Comparison of ENCODE assay signal across 7 cellular contexts in the genomic region with DNA sequence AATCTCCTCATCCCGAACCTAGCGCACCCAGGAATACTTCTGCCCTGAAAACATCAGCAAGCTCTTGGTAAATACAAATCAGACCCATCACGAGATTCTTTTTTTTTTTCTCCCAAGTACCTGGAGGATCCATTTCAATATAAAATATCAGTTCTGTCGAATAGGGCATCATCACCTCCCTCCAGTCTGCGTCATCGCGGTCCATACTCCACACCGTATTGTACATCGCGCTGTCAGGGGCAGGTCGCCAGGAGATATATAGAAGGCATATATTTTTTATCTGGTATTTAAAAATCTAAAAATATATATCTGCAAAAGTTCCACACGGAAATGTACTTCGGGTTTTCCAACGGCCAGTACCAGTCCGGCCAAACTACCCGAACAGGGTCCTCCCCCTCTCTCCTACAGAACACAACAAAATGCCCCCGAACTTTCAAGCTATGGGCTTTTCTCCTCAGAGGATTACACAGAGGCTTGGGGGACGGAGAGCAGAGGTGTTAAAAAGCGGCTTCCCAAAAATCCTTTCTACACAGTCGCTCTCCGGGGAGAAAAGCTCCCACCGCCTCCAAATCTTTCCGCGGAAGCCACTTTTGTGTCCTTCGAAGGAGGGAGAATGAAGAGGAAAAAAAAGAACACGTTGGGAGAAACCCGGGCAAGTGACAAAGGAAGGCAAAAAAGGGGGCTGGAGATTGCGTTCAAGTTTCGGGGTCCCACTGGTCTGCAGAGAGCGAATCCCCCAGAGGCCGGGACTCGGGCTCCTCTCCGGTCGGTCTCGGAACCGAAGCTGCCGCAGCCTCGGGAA. TPM values are rescaled to one million over a fixed set of nuclear protein-coding genes. Genes with fewer than 3 reads are reported as not detected.
DNase-seq lines count a peak whose midpoint lies in the region; ATAC-seq and TF ChIP-seq lines count a peak whose summit lies in the region.

No MANE protein-coding gene starts in this region.

- DNase-seq in GM23248: peak; percentile 57
- DNase-seq in NCI-H526 (lab: John Stamatoyannopoulos, UW): peak; percentile 80 to 81
- DNase-seq in activated T-cell treated with anti-CD3 and anti-CD28 coated beads for 24 hours (ENCODE audit: low read depth): peak; percentile 11
- DNase-seq in fibroblast of pulmonary artery (ENCODE audit: low read depth): peak; percentile 21
- DNase-seq in neuronal stem cell (ENCODE audit: low spot score): no peak

- H2AK5ac ChIP-seq in neuronal stem cell (ENCODE audit: low read depth, low read length): no peak overlapping the region

- no peak overlapping the region for H3K4ac ChIP-seq in neuronal stem cell (ENCODE audit: low read length)

- peak overlapping the region; percentile 57 for H2BK120ac ChIP-seq in neuronal stem cell (ENCODE audit: low read depth, low read length)

- H3K18ac ChIP-seq in neuronal stem cell (ENCODE audit: low read length): peak overlapping the region; percentile 95

- 0 out of 2 replicates have a peak, but pooled peaks cover 4% of the 10 kb centered on the region for H3K27me3 ChIP-seq in GM23248 (replicated peaks; ENCODE audit: insufficient read depth)
- H3K27me3 ChIP-seq in neuronal stem cell (ENCODE audit: control insufficient read depth in 3 of 3, insufficient read depth in 3 of 3, low read depth in 1 of 3, low read length in 3 of 3): no peaks in the 10 kb centered on the region

- H3K4me3 ChIP-seq in GM23248: peak overlapping the region; percentile 77
- peak overlapping the region; percentile 81 for H3K4me3 ChIP-seq in fibroblast of pulmonary artery (replicated peaks; ENCODE audit: low read depth, low read length)
- peak overlapping the region; percentile 80 to 95 for H3K4me3 ChIP-seq in neuronal stem cell (ENCODE audit: low read length in 2 of 2)

- H3K9ac ChIP-seq in GM23248: peak overlapping the region; percentile 88
- peak overlapping the region; percentile 72 for H3K9ac ChIP-seq in neuronal stem cell (ENCODE audit: low read depth, low read length, poor library complexity)

- no peak overlapping the region for H4K8ac ChIP-seq in neuronal stem cell (ENCODE audit: low read depth, low read length)

- H3K36me3 ChIP-seq in GM23248 (ENCODE audit: low read depth) (no peaks in the 10 kb centered on the region), neuronal stem cell (replicated peaks in 1 of 2; ENCODE audit: control insufficient read depth in 2 of 2, insufficient read depth in 2 of 2, low read length in 2 of 2) (peaks cover 2 to 15% of the 10 kb centered on the region in 2 donors)

- peak overlapping the region; percentile 96 for H2BK5ac ChIP-seq in neuronal stem cell (ENCODE audit: low read length)

- H3K9me3 ChIP-seq in GM23248 (ENCODE audit: low read depth): no peaks in the 10 kb centered on the region
- H3K9me3 ChIP-seq in neuronal stem cell (replicated peaks in 1 of 2; ENCODE audit: control insufficient read depth in 2 of 2, insufficient read depth in 1 of 2, low read depth in 1 of 2, low read length in 2 of 2): no peaks in the 10 kb centered on the region

- H2BK12ac ChIP-seq in neuronal stem cell (ENCODE audit: low read length): no peak overlapping the region

- TF ChIP-seq CTCF in fibroblast of pulmonary artery (IDR thresholded peaks at IDR 0.05; ENCODE audit: low read length, missing control alignments): no peak

- no peaks in the 10 kb centered on the region for H3K79me1 ChIP-seq in neuronal stem cell (ENCODE audit: low read depth, low read length)

- H3F3A ChIP-seq in GM23248 (ENCODE audit: insufficient read depth): peaks cover 11% of the 10 kb centered on the region; the same call in 1 of the 2 replicates

- H3K14ac ChIP-seq in neuronal stem cell (ENCODE audit: low read length): no peak overlapping the region

- H3K4me2 ChIP-seq in GM23248 (ENCODE audit: unreplicated experiment): peak overlapping the region; percentile 87
- peak overlapping the region; percentile 47 for H3K4me2 ChIP-seq in neuronal stem cell (ENCODE audit: insufficient read depth, low read length, poor library complexity, severe bottlenecking)

- no peaks in the 10 kb centered on the region for H3K79me2 ChIP-seq in GM23248 (ENCODE audit: insufficient read depth)

- no peaks in the 10 kb centered on the region for H4K20me1 ChIP-seq in GM23248 (ENCODE audit: insufficient read depth)

- H3K23ac ChIP-seq in neuronal stem cell (ENCODE audit: low read depth, low read length, poor library complexity): peak overlapping the region; percentile 95

- no peaks in the 10 kb centered on the region for H3K9me2 ChIP-seq in GM23248 (ENCODE audit: insufficient read depth)

- H3K27ac ChIP-seq in GM23248 (peak overlapping the region; percentile 95), neuronal stem cell (replicated peaks; ENCODE audit: low read length) (peak overlapping the region; percentile 99)

- H3K4me1 ChIP-seq in GM23248 (ENCODE audit: insufficient read depth) (peaks cover 13% of the 10 kb centered on the region; the same call in 1 of the 2 replicates), neuronal stem cell (ENCODE audit: control insufficient read depth in 2 of 2, insufficient read depth in 1 of 2, low read depth in 1 of 2, low read length in 2 of 2) (peaks cover 11 to 19% of the 10 kb centered on the region in 2 donors)

- in situ Hi-C loops in GM23248 (cut with MboI): no loop called here

- ATAC-seq in HG02970 (IDR thresholded peaks at IDR 0.05; ENCODE audit: low FRiP score, unreplicated experiment) (no peak), GM19324 (IDR thresholded peaks at IDR 0.05; ENCODE audit: low FRiP score, unreplicated experiment) (no peak)

- peak overlapping the region; percentile 70 for H2BK15ac ChIP-seq in neuronal stem cell (ENCODE audit: low read length)

- 6 to 7% methylated on average over 36 to 38 of the region's 38 CpGs for WGBS in GM23248 (ENCODE audit: low coverage in 1 of 2, low lambda C conversion rate in 2 of 2, missing lambda C conversion rate in 2 of 2), 2 experiments
- WGBS in neuronal stem cell (ENCODE audit: extremely low coverage in 2 of 2, insufficient read length in 2 of 2, insufficient replicate concordance in 1 of 2), 2 donors: no CpG with 5 or more reads among the region's 38 CpGs

- H4K91ac ChIP-seq in neuronal stem cell (ENCODE audit: low read depth, low read length, poor library complexity): no peak overlapping the region

- peak overlapping the region; percentile 87 for H2AFZ ChIP-seq in GM23248
- H2AFZ ChIP-seq in neuronal stem cell (ENCODE audit: low read length): peak overlapping the region; percentile 95

RNA-seq across cellular contexts. Expression of gene PIK3R3, which starts 0.5 kb away (rescaled TPM):
- 0.76 and 1.9 TPM in 2 replicates for total RNA-seq in GM23248 (2014; rRNA removed; shearing (Covaris generic))
- polyA plus RNA-seq in GM23248 (2016; fragmentation: Nextera tagmentation; extraction: Ambion mirVana): 1.3 and 1.6 TPM in 2 replicates
- polyA plus RNA-seq in neuronal stem cell (2013, experiment 1 of 2): 39.4 TPM
- polyA plus RNA-seq in neuronal stem cell (2013, experiment 2 of 2): 39.9 TPM

RNA-seq across cellular contexts. Expression of gene TSPAN1, which starts 43.0 kb away (rescaled TPM):
- total RNA-seq in GM23248 (2014; rRNA removed; shearing (Covaris generic)): not detected in 2 replicates
- 0.38 and 0.70 TPM in 2 replicates for polyA plus RNA-seq in GM23248 (2016; fragmentation: Nextera tagmentation; extraction: Ambion mirVana)
- polyA plus RNA-seq in neuronal stem cell (2013, experiment 1 of 2): not detected
- not detected for polyA plus RNA-seq in neuronal stem cell (2013, experiment 2 of 2)

RNA-seq across cellular contexts. Expression of gene P3R3URF, which starts 44.4 kb away (rescaled TPM):
- not detected in 2 replicates for total RNA-seq in GM23248 (2014; rRNA removed; shearing (Covaris generic))
- not detected in 2 replicates for polyA plus RNA-seq in GM23248 (2016; fragmentation: Nextera tagmentation; extraction: Ambion mirVana)
- polyA plus RNA-seq in neuronal stem cell (2013, experiment 1 of 2): not detected
- not detected for polyA plus RNA-seq in neuronal stem cell (2013, experiment 2 of 2)
